In genomic region chr3:14486460-14486859, GRCh38 we compare ENCODE assay signal across 30 cellular contexts. TPM values are rescaled to one million over a fixed set of nuclear protein-coding genes. Genes with fewer than 3 reads are reported as not detected.
DNase-seq lines count a peak whose midpoint lies in the region; ATAC-seq, FAIRE-seq and TF ChIP-seq lines count a peak whose summit lies in the region.
"Had no signal": no experiment of that assay in that cellular context is flagged by ENCODE, and none has a peak within 500 bp of the region (broad histone marks: within the 10 kb centered on the region; RNA-seq: fewer than 3 reads in every experiment).

No MANE protein-coding gene starts in this region.

- no peak for DNase-seq in stimulated activated naive CD8-positive, alpha-beta T cell treated with anti-CD3 and anti-CD28 coated beads, Interleukin-15, Interleukin-2, amounts not matched to agents 100 U/mL and 50 U/mL, for 24 hours
- no peak for DNase-seq in stimulated activated naive CD8-positive, alpha-beta T cell treated with anti-CD3 and anti-CD28 coated beads, Interleukin-15, amount 100 ng/mL, for 72 hours
- DNase-seq in kidney (peak; percentile 24), tibial artery (no peak)
- no peak for DNase-seq in stimulated activated CD4-positive, alpha-beta T cell treated with anti-CD3 and anti-CD28 coated beads, Interleukin-12 subunit alpha, Interleukin-12 subunit beta, amount 100 ng/mL, for 4 hours
- DNase-seq: activated CD4-positive, alpha-beta T cell treated with anti-CD3 and anti-CD28 coated beads, Interleukin-2, amount 50 U/mL, for 1 hour; Calu3; cortex of kidney; DND-41; esophagus squamous epithelium; gastrocnemius medialis; hippocampal formation; left lung; naive thymus-derived CD4-positive, alpha-beta T cell; NCI-H1105; NCI-H187 treated with DMSO at 0.1 percent for 48 hours; NCI-H2171 treated with DMSO at 0.1 percent for 48 hours; NCI-H510A treated with DMSO at 0.1 percent for 48 hours; SHP77; T-helper 9 cell; WERI-Rb-1 had no signal

- H3K9me3 Mint-ChIP-seq in stimulated activated naive CD8-positive, alpha-beta T cell treated with anti-CD3 and anti-CD28 coated beads, Interleukin-15, amount 100 ng/mL, for 72 hours: no peaks in the 10 kb centered on the region
- H3K9me3 Mint-ChIP-seq: activated naive CD4-positive, alpha-beta T cell treated with anti-CD3 and anti-CD28 coated beads, Interleukin-2, amount 50 U/mL, for 72 hours; mesothelial cell of epicardium; naive thymus-derived CD4-positive, alpha-beta T cell had no signal

- intact Hi-C loops in kidney (cut with DNase I) (no loop called here), tibial artery (cut with DNase I; ENCODE audit: low total_unique reads) (no loop called here)

- H3K4me1 ChIP-seq in kidney (ENCODE audit: control insufficient read depth in 1 of 2, insufficient read depth in 1 of 2, low read depth in 1 of 2, low read length in 2 of 2) (peaks cover 0 to 14% of the 10 kb centered on the region in 2 donors), tibial artery (peaks cover 0 to 21% (median 4%) of the 10 kb centered on the region in 4 donors)
- H3K4me1 ChIP-seq: left lung had no signal

- ATAC-seq in stimulated activated naive CD8-positive, alpha-beta T cell treated with anti-CD3 and anti-CD28 coated beads, Interleukin-15, Interleukin-2, amounts not matched to agents 100 U/mL and 50 U/mL, for 24 hours: peak; percentile 25
- ATAC-seq in stimulated activated naive CD8-positive, alpha-beta T cell treated with anti-CD3 and anti-CD28 coated beads, Interleukin-15, amount 100 ng/mL, for 72 hours: no peak
- ATAC-seq in HG02571 (IDR thresholded peaks at IDR 0.05; ENCODE audit: unreplicated experiment) (peak; percentile 65), HG02981 (IDR thresholded peaks at IDR 0.05; ENCODE audit: unreplicated experiment) (no peak)
- ATAC-seq: activated naive CD4-positive, alpha-beta T cell treated with anti-CD3 and anti-CD28 coated beads, Interleukin-2, amount 50 U/mL, for 72 hours; gastrocnemius medialis; left lung; naive thymus-derived CD4-positive, alpha-beta T cell had no signal

- H3K4me1 Mint-ChIP-seq in stimulated activated naive CD8-positive, alpha-beta T cell treated with anti-CD3 and anti-CD28 coated beads, Interleukin-15, amount 100 ng/mL, for 72 hours: no peaks in the 10 kb centered on the region
- H3K4me1 Mint-ChIP-seq: mesothelial cell of epicardium had no signal

- peaks cover 6 to 15% of the 10 kb centered on the region in 2 donors for H3K36me3 ChIP-seq in kidney (ENCODE audit: control insufficient read depth in 1 of 2, insufficient read depth in 2 of 2, low read length in 2 of 2)
- peaks cover 5 to 68% (median 31%) of the 10 kb centered on the region in 3 donors for H3K36me3 ChIP-seq in tibial artery

- FAIRE-seq in kidney (lab: Jason Lieb, UNC): no peak
- FAIRE-seq: H1 had no signal

- H3K4me3 ChIP-seq in kidney (ENCODE audit: low read length in 2 of 2) (no peak overlapping the region), tibial artery (no peak overlapping the region)
- H3K4me3 ChIP-seq: BLaER1 treated with 17β-estradiol and CSF1 and Interleukin-3, amounts not matched to agents 10 nM and 100 nM; esophagus squamous epithelium; gastrocnemius medialis; left lung; tibial nerve had no signal

- peak overlapping the region in 1 of 2 donors; percentile 20 for H3K27ac Mint-ChIP-seq in stimulated activated naive CD8-positive, alpha-beta T cell treated with anti-CD3 and anti-CD28 coated beads, Interleukin-15, amount 100 ng/mL, for 72 hours
- H3K27ac Mint-ChIP-seq: mesothelial cell of epicardium had no signal

- no peak overlapping the region for H3K4me3 Mint-ChIP-seq in stimulated activated naive CD8-positive, alpha-beta T cell treated with anti-CD3 and anti-CD28 coated beads, Interleukin-15, amount 100 ng/mL, for 72 hours
- H3K4me3 Mint-ChIP-seq: mesothelial cell of epicardium; naive thymus-derived CD4-positive, alpha-beta T cell had no signal

- no peak for TF ChIP-seq CTCF in kidney (IDR thresholded peaks at IDR 0.05; ENCODE audit: borderline replicate concordance, extremely low read depth, insufficient read depth)
- no peak for TF ChIP-seq CTCF in tibial artery (IDR thresholded peaks at IDR 0.05)

- no peaks in the 10 kb centered on the region for H3K27me3 ChIP-seq in tibial artery
- H3K27me3 ChIP-seq: BLaER1 treated with 17β-estradiol and CSF1 and Interleukin-3, amounts not matched to agents 10 nM and 100 nM; esophagus squamous epithelium; gastrocnemius medialis; left lung; tibial nerve had no signal

- H3K9me3 ChIP-seq in kidney (ENCODE audit: control insufficient read depth in 1 of 2, low read length in 2 of 2): no peaks in the 10 kb centered on the region
- H3K9me3 ChIP-seq in tibial artery: no peaks in the 10 kb centered on the region
- H3K9me3 ChIP-seq: BLaER1 treated with 17β-estradiol and CSF1 and Interleukin-3, amounts not matched to agents 10 nM and 100 nM; esophagus squamous epithelium; gastrocnemius medialis; left lung; tibial nerve had no signal

- H3K27ac ChIP-seq in kidney (ENCODE audit: low read depth in 2 of 2, low read length in 2 of 2) (peak overlapping the region in 1 of 2 donors; percentile 54), tibial artery (no peak overlapping the region)
- H3K27ac ChIP-seq: BLaER1 treated with 17β-estradiol and CSF1 and Interleukin-3, amounts not matched to agents 10 nM and 100 nM; esophagus squamous epithelium; gastrocnemius medialis; left lung; tibial nerve; WERI-Rb-1 had no signal

- no peaks in the 10 kb centered on the region for H3K27me3 Mint-ChIP-seq in stimulated activated naive CD8-positive, alpha-beta T cell treated with anti-CD3 and anti-CD28 coated beads, Interleukin-15, amount 100 ng/mL, for 72 hours
- H3K27me3 Mint-ChIP-seq: naive thymus-derived CD4-positive, alpha-beta T cell had no signal

- no peak overlapping the region for H3K9ac ChIP-seq in kidney (ENCODE audit: low read length in 2 of 2)
- H3K9ac ChIP-seq: BLaER1 treated with 17β-estradiol and CSF1 and Interleukin-3, amounts not matched to agents 10 nM and 100 nM had no signal

RNA-seq across cellular contexts. Expression of gene GRIP2, which starts 53.7 kb away (rescaled TPM):
- total RNA-seq in kidney: 3.0 TPM
- 3.2 TPM for polyA plus RNA-seq in kidney (ENCODE audit: insufficient read depth, low read depth, low replicate concordance)
- total RNA-seq: activated naive CD4-positive, alpha-beta T cell treated with anti-CD3 and anti-CD28 coated beads, Interleukin-2, amount 50 U/mL, for 72 hours; Calu3; HT1080; naive thymus-derived CD4-positive, alpha-beta T cell had no signal
- polyA plus RNA-seq: AG04450; naive thymus-derived CD4-positive, alpha-beta T cell had no signal

Comparison
In these comparisons a context has a peak if more than half of its experiments do, and no peak if none do; other contexts are left out.
1. ATAC-seq: peak in stimulated activated naive CD8-positive, alpha-beta T cell treated with anti-CD3 and anti-CD28 coated beads, Interleukin-15, Interleukin-2, amounts not matched to agents 100 U/mL and 50 U/mL, for 24 hours (single experiment) and HG02571 (single experiment); none in stimulated activated naive CD8-positive, alpha-beta T cell treated with anti-CD3 and anti-CD28 coated beads, Interleukin-15, amount 100 ng/mL, for 72 hours (single experiment) and HG02981 (single experiment).